Comparison of ENCODE assay signal across 8 cellular contexts in genomic region chr2:161273038-161273760, GRCh38. TPM values are rescaled to one million over a fixed set of nuclear protein-coding genes. Genes with fewer than 3 reads are reported as not detected.
DNase-seq lines count a peak whose midpoint lies in the region; ATAC-seq and TF ChIP-seq lines count a peak whose summit lies in the region.

No MANE protein-coding gene starts in this region.

- TF ChIP-seq CTCF in cardiac fibroblast (IDR thresholded peaks at IDR 0.05; ENCODE audit: low read depth, low read length): peak; percentile 56

- H3K9me3 ChIP-seq in NT2/D1 (ENCODE audit: insufficient read depth, low read length): no peaks in the 10 kb centered on the region

- peak; percentile 70 for DNase-seq in activated CD4-positive, alpha-beta T cell treated with anti-CD3 and anti-CD28 coated beads, Interleukin-2, amount 10 ng/mL, durations not matched to agents 7 days and 5 days
- no peak for DNase-seq in activated CD4-positive, alpha-beta T cell treated with anti-CD3 and anti-CD28 coated beads, Interleukin-2, amount 50 U/mL, for 4 hours
- DNase-seq in HS-5 (ENCODE audit: low read depth) (peak; percentile 19), NT2/D1 (ENCODE audit: low read depth, low spot score) (peak; percentile 52), cardiac fibroblast (ENCODE audit: low read depth in 2 of 2) (peak; percentile 79 to 85), medulla oblongata (ENCODE audit: extremely low spot score) (peak; percentile 73)

- H3K27ac Mint-ChIP-seq in activated CD4-positive, alpha-beta T cell treated with anti-CD3 and anti-CD28 coated beads, Interleukin-2, amount 10 ng/mL, durations not matched to agents 7 days and 5 days: no peak overlapping the region

- H3K4me3 ChIP-seq in NT2/D1 (ENCODE audit: insufficient read length, low read depth) (no peak overlapping the region), cardiac fibroblast (replicated peaks in 1 of 2; ENCODE audit: low read depth in 2 of 2, low read length in 2 of 2) (no peak overlapping the region)

- POLR2A ChIA-PET in activated CD4-positive, alpha-beta T cell treated with anti-CD3 and anti-CD28 coated beads, Interleukin-2, amount 10 ng/mL, durations not matched to agents 7 days and 5 days (lab: Charles Lee): no interaction called here

- no peak overlapping the region for H3K4me3 Mint-ChIP-seq in activated CD4-positive, alpha-beta T cell treated with anti-CD3 and anti-CD28 coated beads, Interleukin-2, amount 10 ng/mL, durations not matched to agents 7 days and 5 days

- H3K27me3 Mint-ChIP-seq in activated CD4-positive, alpha-beta T cell treated with anti-CD3 and anti-CD28 coated beads, Interleukin-2, amount 10 ng/mL, durations not matched to agents 7 days and 5 days: peaks cover 19% of the 10 kb centered on the region

- no peaks in the 10 kb centered on the region for H3K36me3 Mint-ChIP-seq in activated CD4-positive, alpha-beta T cell treated with anti-CD3 and anti-CD28 coated beads, Interleukin-2, amount 10 ng/mL, durations not matched to agents 7 days and 5 days (ENCODE audit: low read depth)

- H3K36me3 ChIP-seq in NT2/D1 (ENCODE audit: insufficient read depth, insufficient read length, low read length): no peaks in the 10 kb centered on the region

- no peaks in the 10 kb centered on the region for H3K9me3 Mint-ChIP-seq in activated CD4-positive, alpha-beta T cell treated with anti-CD3 and anti-CD28 coated beads, Interleukin-2, amount 10 ng/mL, durations not matched to agents 7 days and 5 days

- no peaks in the 10 kb centered on the region for H3K4me1 ChIP-seq in NT2/D1 (ENCODE audit: insufficient read depth, insufficient read length)

- H3K4me1 Mint-ChIP-seq in activated CD4-positive, alpha-beta T cell treated with anti-CD3 and anti-CD28 coated beads, Interleukin-2, amount 10 ng/mL, durations not matched to agents 7 days and 5 days: peaks cover 1% of the 10 kb centered on the region

- CTCF ChIA-PET in activated CD4-positive, alpha-beta T cell treated with anti-CD3 and anti-CD28 coated beads, Interleukin-2, amount 10 ng/mL, durations not matched to agents 7 days and 5 days (lab: Charles Lee): interaction anchor here (0.6 to 0.9 kb wide), 3 partner anchors 49 to 254 kb away, joined by 3 to 4 read pairs (median 3); no protein-coding TSS in a partner anchor

- peak; percentile 84 for ATAC-seq in GM21367 (IDR thresholded peaks at IDR 0.05; ENCODE audit: unreplicated experiment)
- no peak for ATAC-seq in HG02840 (IDR thresholded peaks at IDR 0.05; ENCODE audit: low FRiP score, unreplicated experiment)

- H3K9ac ChIP-seq in NT2/D1 (ENCODE audit: insufficient read length, low read depth): no peak overlapping the region

- H3K27me3 ChIP-seq in NT2/D1 (ENCODE audit: insufficient read depth, insufficient read length): no peaks in the 10 kb centered on the region

RNA-seq across cellular contexts. Expression of gene PSMD14, which starts 35.0 kb away (rescaled TPM):
- total RNA-seq in activated CD4-positive, alpha-beta T cell treated with anti-CD3 and anti-CD28 coated beads, Interleukin-2, amount 10 ng/mL, durations not matched to agents 7 days and 5 days: 10 to 100 TPM; 56.1 to 56.2 TPM

Comparison
In these comparisons a context has a peak if more than half of its experiments do, and no peak if none do; other contexts are left out.
1. DNase-seq: peak in activated CD4-positive, alpha-beta T cell treated with anti-CD3 and anti-CD28 coated beads, Interleukin-2, amount 10 ng/mL, durations not matched to agents 7 days and 5 days (single experiment), HS-5 (single experiment), NT2/D1 (single experiment), cardiac fibroblast (2 of 2) and medulla oblongata (single experiment); none in activated CD4-positive, alpha-beta T cell treated with anti-CD3 and anti-CD28 coated beads, Interleukin-2, amount 50 U/mL, for 4 hours (0 of 2).